1 cellular context compared by ENCODE assay signal in the genomic region with DNA sequence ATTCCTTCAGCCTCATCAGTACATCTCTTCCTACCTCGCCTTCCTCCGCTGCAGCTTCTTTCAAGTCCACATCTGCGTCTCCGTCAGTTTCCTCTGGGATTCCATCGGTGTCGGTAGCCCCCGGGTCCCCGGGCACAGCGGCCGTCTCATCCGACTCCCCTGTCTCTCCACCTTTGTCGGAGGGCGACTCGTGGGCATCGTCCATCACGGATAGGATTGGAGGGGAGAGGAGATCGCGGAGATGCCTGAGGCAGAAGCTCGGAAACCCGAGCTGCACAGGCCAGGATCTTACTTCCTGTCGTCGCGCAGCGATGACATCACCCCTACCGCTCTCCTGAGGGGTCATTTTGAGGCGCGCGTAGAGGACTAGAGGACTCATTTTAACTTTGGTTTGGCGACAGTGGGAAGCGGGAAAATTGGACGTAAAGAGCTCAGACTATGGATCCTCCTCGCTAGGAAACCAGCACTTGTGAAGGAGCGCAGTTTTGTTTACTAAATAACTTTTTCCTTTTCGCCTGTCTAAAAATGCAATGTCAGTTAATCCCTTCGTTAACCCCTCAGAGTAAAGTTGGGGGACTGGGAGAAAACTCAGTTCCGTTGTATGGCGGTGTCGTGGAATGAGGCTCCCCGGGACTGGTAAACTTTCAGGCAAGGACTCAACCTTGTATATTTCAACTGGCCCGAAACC.
TF ChIP-seq lines count a peak whose summit lies in the region.

A gene with protein sequence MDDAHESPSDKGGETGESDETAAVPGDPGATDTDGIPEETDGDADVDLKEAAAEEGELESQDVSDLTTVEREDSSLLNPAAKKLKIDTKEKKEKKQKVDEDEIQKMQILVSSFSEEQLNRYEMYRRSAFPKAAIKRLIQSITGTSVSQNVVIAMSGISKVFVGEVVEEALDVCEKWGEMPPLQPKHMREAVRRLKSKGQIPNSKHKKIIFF (minus strand): TSS at position 290 of the 688 bp plus-strand sequence. CDS start 85 bp downstream, at position 205.

TF ChIP-seq in SK-N-SH, 30 proteins besides CTCF, POLR2A, EP300 and RAD21 (continued from another document):
- TF ChIP-seq TEAD4 (IDR thresholded peaks at IDR 0.05; ENCODE audit: borderline replicate concordance, insufficient read depth) (no peak), TCF12 (IDR thresholded peaks at IDR 0.05) (peak; percentile 25; the same call in 1 of the 2 replicates), GATA2 (CRISPR knock-in tag; IDR thresholded peaks at IDR 0.05) (no peak), RCOR1 (IDR thresholded peaks at IDR 0.05; ENCODE audit: low read length) (no peak; the same call in 1 of the 2 replicates), JUND (IDR thresholded peaks at IDR 0.05) (peak; percentile 20; the same call in 1 of the 2 replicates), FOXM1 (IDR thresholded peaks at IDR 0.05; ENCODE audit: low read depth) (0 out of 2 replicates have a peak, but pooled peaks have one; percentile 15), GABPA (IDR thresholded peaks at IDR 0.05; ENCODE audit: low read depth) (peak; percentile 80), CHD2 (IDR thresholded peaks at IDR 0.05; ENCODE audit: low read length, partially characterized antibody) (peak; percentile 82), SIN3A (IDR thresholded peaks at IDR 0.05; ENCODE audit: borderline replicate concordance, low read depth, low read length) (peak; percentile 95; the same call in 1 of the 2 replicates), SMC3 (IDR thresholded peaks at IDR 0.05; ENCODE audit: low read depth, low read length) (no peak), FOXJ3 (CRISPR knock-in tag; IDR thresholded peaks at IDR 0.05) (0 out of 2 replicates have a peak, but pooled peaks have one; percentile 33), TAF1 (IDR thresholded peaks at IDR 0.05; ENCODE audit: borderline replicate concordance, low read depth, low read length) (peak; percentile 67; the same call in 1 of the 2 replicates), MXI1 (IDR thresholded peaks at IDR 0.05; ENCODE audit: low read depth, low read length) (peak; percentile 92), POLR2AphosphoS5 (IDR thresholded peaks at IDR 0.05; ENCODE audit: low read depth, low read length) (peak; percentile 92), EZH2phosphoT487 (IDR thresholded peaks at IDR 0.05; ENCODE audit: borderline replicate concordance, low read depth) (no peak), YY1 (IDR thresholded peaks at IDR 0.05; ENCODE audit: low read depth) (peak; percentile 77; the same call in 1 of the 2 replicates), ELF1 (IDR thresholded peaks at IDR 0.05) (peak; percentile 99), FOSL2 (IDR thresholded peaks at IDR 0.05; ENCODE audit: borderline replicate concordance, low read depth) (peak; percentile 23; the same call in 1 of the 2 replicates), NRF1 (IDR thresholded peaks at IDR 0.05; ENCODE audit: low read depth, low read length) (no peak), RXRA (IDR thresholded peaks at IDR 0.05; ENCODE audit: borderline replicate concordance, low read depth) (no peak), NFIC (IDR thresholded peaks at IDR 0.05; ENCODE audit: borderline replicate concordance) (peak; percentile 16; the same call in 1 of the 2 replicates)
- TF ChIP-seq, protein P1, sequence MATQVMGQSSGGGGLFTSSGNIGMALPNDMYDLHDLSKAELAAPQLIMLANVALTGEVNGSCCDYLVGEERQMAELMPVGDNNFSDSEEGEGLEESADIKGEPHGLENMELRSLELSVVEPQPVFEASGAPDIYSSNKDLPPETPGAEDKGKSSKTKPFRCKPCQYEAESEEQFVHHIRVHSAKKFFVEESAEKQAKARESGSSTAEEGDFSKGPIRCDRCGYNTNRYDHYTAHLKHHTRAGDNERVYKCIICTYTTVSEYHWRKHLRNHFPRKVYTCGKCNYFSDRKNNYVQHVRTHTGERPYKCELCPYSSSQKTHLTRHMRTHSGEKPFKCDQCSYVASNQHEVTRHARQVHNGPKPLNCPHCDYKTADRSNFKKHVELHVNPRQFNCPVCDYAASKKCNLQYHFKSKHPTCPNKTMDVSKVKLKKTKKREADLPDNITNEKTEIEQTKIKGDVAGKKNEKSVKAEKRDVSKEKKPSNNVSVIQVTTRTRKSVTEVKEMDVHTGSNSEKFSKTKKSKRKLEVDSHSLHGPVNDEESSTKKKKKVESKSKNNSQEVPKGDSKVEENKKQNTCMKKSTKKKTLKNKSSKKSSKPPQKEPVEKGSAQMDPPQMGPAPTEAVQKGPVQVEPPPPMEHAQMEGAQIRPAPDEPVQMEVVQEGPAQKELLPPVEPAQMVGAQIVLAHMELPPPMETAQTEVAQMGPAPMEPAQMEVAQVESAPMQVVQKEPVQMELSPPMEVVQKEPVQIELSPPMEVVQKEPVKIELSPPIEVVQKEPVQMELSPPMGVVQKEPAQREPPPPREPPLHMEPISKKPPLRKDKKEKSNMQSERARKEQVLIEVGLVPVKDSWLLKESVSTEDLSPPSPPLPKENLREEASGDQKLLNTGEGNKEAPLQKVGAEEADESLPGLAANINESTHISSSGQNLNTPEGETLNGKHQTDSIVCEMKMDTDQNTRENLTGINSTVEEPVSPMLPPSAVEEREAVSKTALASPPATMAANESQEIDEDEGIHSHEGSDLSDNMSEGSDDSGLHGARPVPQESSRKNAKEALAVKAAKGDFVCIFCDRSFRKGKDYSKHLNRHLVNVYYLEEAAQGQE (IDR thresholded peaks at IDR 0.05; ENCODE audit: low read depth, low read length): peak; percentile 20; the same call in 1 of the 2 replicates
- TF ChIP-seq, protein P2, sequence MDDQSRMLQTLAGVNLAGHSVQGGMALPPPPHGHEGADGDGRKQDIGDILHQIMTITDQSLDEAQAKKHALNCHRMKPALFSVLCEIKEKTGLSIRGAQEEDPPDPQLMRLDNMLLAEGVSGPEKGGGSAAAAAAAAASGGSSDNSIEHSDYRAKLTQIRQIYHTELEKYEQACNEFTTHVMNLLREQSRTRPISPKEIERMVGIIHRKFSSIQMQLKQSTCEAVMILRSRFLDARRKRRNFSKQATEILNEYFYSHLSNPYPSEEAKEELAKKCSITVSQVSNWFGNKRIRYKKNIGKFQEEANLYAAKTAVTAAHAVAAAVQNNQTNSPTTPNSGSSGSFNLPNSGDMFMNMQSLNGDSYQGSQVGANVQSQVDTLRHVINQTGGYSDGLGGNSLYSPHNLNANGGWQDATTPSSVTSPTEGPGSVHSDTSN (IDR thresholded peaks at IDR 0.05): no peak; the same call in 1 of the 2 replicates
- TF ChIP-seq, protein P3, sequence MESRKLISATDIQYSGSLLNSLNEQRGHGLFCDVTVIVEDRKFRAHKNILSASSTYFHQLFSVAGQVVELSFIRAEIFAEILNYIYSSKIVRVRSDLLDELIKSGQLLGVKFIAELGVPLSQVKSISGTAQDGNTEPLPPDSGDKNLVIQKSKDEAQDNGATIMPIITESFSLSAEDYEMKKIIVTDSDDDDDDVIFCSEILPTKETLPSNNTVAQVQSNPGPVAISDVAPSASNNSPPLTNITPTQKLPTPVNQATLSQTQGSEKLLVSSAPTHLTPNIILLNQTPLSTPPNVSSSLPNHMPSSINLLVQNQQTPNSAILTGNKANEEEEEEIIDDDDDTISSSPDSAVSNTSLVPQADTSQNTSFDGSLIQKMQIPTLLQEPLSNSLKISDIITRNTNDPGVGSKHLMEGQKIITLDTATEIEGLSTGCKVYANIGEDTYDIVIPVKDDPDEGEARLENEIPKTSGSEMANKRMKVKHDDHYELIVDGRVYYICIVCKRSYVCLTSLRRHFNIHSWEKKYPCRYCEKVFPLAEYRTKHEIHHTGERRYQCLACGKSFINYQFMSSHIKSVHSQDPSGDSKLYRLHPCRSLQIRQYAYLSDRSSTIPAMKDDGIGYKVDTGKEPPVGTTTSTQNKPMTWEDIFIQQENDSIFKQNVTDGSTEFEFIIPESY (IDR thresholded peaks at IDR 0.05; ENCODE audit: borderline replicate concordance, low read depth): peak; percentile 73; the same call in 1 of the 2 replicates
- TF ChIP-seq, protein P4, sequence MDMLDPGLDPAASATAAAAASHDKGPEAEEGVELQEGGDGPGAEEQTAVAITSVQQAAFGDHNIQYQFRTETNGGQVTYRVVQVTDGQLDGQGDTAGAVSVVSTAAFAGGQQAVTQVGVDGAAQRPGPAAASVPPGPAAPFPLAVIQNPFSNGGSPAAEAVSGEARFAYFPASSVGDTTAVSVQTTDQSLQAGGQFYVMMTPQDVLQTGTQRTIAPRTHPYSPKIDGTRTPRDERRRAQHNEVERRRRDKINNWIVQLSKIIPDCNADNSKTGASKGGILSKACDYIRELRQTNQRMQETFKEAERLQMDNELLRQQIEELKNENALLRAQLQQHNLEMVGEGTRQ (IDR thresholded peaks at IDR 0.05; ENCODE audit: borderline replicate concordance, low read depth, low read length): no peak
- TF ChIP-seq, protein P5, sequence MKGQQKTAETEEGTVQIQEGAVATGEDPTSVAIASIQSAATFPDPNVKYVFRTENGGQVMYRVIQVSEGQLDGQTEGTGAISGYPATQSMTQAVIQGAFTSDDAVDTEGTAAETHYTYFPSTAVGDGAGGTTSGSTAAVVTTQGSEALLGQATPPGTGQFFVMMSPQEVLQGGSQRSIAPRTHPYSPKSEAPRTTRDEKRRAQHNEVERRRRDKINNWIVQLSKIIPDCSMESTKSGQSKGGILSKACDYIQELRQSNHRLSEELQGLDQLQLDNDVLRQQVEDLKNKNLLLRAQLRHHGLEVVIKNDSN (IDR thresholded peaks at IDR 0.05; ENCODE audit: borderline replicate concordance, low read depth): no peak
- TF ChIP-seq, protein P6, sequence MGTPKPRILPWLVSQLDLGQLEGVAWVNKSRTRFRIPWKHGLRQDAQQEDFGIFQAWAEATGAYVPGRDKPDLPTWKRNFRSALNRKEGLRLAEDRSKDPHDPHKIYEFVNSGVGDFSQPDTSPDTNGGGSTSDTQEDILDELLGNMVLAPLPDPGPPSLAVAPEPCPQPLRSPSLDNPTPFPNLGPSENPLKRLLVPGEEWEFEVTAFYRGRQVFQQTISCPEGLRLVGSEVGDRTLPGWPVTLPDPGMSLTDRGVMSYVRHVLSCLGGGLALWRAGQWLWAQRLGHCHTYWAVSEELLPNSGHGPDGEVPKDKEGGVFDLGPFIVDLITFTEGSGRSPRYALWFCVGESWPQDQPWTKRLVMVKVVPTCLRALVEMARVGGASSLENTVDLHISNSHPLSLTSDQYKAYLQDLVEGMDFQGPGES (IDR thresholded peaks at IDR 0.05; ENCODE audit: low read depth, low read length): no peak
- TF ChIP-seq, protein P7, sequence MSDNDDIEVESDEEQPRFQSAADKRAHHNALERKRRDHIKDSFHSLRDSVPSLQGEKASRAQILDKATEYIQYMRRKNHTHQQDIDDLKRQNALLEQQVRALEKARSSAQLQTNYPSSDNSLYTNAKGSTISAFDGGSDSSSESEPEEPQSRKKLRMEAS (IDR thresholded peaks at IDR 0.05; ENCODE audit: low read depth): peak; percentile 90
TF ChIP-seq in SK-N-SH: peak in this region for 18.
